9 cellular contexts compared by ENCODE assay signal in the genomic region with DNA sequence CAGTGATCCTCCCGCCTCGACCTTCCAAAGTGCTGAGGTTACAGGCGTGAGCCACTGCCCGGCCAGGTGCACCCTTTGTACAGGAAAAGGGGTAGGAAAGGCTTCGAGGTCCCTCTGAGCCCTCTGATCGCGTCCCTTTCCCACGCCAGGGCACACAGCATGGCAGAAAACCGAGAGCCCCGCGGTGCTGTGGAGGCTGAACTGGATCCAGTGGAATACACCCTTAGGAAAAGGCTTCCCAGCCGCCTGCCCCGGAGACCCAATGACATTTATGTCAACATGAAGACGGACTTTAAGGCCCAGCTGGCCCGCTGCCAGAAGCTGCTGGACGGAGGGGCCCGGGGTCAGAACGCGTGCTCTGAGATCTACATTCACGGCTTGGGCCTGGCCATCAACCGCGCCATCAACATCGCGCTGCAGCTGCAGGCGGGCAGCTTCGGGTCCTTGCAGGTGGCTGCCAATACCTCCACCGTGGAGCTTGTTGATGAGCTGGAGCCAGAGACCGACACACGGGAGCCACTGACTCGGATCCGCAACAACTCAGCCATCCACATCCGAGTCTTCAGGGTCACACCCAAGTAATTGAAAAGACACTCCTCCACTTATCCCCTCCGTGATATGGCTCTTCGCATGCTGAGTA. TPM values are rescaled to one million over a fixed set of nuclear protein-coding genes. Genes with fewer than 3 reads are reported as not detected.
DNase-seq lines count a peak whose midpoint lies in the region; ATAC-seq, FAIRE-seq and TF ChIP-seq lines count a peak whose summit lies in the region.
"Had no signal": no experiment of that assay in that cellular context is flagged by ENCODE, and none has a peak within 500 bp of the region (broad histone marks: within the 10 kb centered on the region; RNA-seq: fewer than 3 reads in every experiment).

No MANE protein-coding gene starts in this region.

- no peaks in the 10 kb centered on the region; the same call in 1 of the 2 replicates for H3K27me3 ChIP-seq in HAP-1 (ENCODE audit: low read depth)
- no peaks in the 10 kb centered on the region for H3K27me3 ChIP-seq in heart left ventricle
- peaks cover 5% of the 10 kb centered on the region for H3K27me3 ChIP-seq in skeletal muscle satellite cell (ENCODE audit: control insufficient read depth, insufficient read depth, low read length)

- H3K9ac ChIP-seq in skeletal muscle satellite cell (ENCODE audit: low read depth, low read length) = peak overlapping the region; percentile 92

- peak overlapping the region; percentile 99 for H3K4me3 ChIP-seq in HAP-1
- H3K4me3 ChIP-seq in heart left ventricle = peak overlapping the region; percentile 53 to 88 (median 77)
- peak overlapping the region; percentile 97 for H3K4me3 ChIP-seq in skeletal muscle satellite cell (ENCODE audit: low read length)

- H3K27ac ChIP-seq in VCaP (peak overlapping the region; percentile 92), heart left ventricle (peak overlapping the region in 10 of 12 donors; percentile 77 to 99 (median 94))

- TF ChIP-seq POLR2A in heart left ventricle (IDR thresholded peaks at IDR 0.05) (no peak), GM18505 (IDR thresholded peaks at IDR 0.05; ENCODE audit: borderline replicate concordance, extremely low read depth, insufficient read depth, insufficient read length) (no peak), GM12891 (IDR thresholded peaks at IDR 0.05; ENCODE audit: low read depth, low read length) (no peak)

- intact Hi-C loops in heart left ventricle (cut with DNase I) = loop anchor here in 9 of 10 donors (1.0 to 10.0 kb wide), 6 partner anchors 14 to 348 kb away; a partner anchor contains a TSS

- FAIRE-seq in GM12891 (lab: Jason Lieb, UNC) = no peak

- ATAC-seq in heart left ventricle = no peak
- ATAC-seq in GM18505 (IDR thresholded peaks at IDR 0.05; ENCODE audit: unreplicated experiment) = no peak

- H3K4me1 ChIP-seq in HAP-1 (peaks cover 10% of the 10 kb centered on the region), heart left ventricle (peaks cover 0 to 28% (median 18%) of the 10 kb centered on the region in 12 donors), skeletal muscle satellite cell (ENCODE audit: control insufficient read depth, insufficient read depth, low read length) (peaks cover 12% of the 10 kb centered on the region)

- no peak for TF ChIP-seq CTCF in VCaP (conservative IDR thresholded peaks at IDR 0.05)
- no peak for TF ChIP-seq CTCF in heart left ventricle (IDR thresholded peaks at IDR 0.05)

- H3K4me2 ChIP-seq in skeletal muscle satellite cell (ENCODE audit: low read length) = peak overlapping the region; percentile 93

- 24 to 33% (median 25%) methylated on average over 18 to 34 of the region's 34 CpGs for WGBS in heart left ventricle, 4 donors

- peak; percentile 9 to 52 for DNase-seq in HAP-1 (ENCODE audit: low spot score in 2 of 2)
- DNase-seq in heart left ventricle = peak in 1 of 5 donors; percentile 72
- no peak for DNase-seq in T1000 (lab: John Stamatoyannopoulos, UW)
- no peak for DNase-seq in SKM-1 treated with dmso at 0.1 percent for 144 hours (lab: John Stamatoyannopoulos, UW; ENCODE audit: unreplicated experiment)
- DNase-seq in GM12891 (ENCODE audit: insufficient read length, low spot score) = no peak
- DNase-seq: NCI-H510A had no signal

- no peaks in the 10 kb centered on the region for H3K9me3 ChIP-seq in HAP-1
- H3K9me3 ChIP-seq in heart left ventricle = no peaks in the 10 kb centered on the region
- no peaks in the 10 kb centered on the region for H3K9me3 ChIP-seq in skeletal muscle satellite cell (replicated peaks; ENCODE audit: low read length)

- in situ Hi-C loops in HAP-1 (cut with MboI; ENCODE audit: low sequenced_read_pairs) = loop anchor here (5.0 kb wide), 1 partner anchor 146 kb away; a partner anchor contains a TSS

- H3K36me3 ChIP-seq in HAP-1 (replicated peaks) (peaks cover 22% of the 10 kb centered on the region), heart left ventricle (peaks cover 0 to 16% (median 7%) of the 10 kb centered on the region in 9 donors), skeletal muscle satellite cell (ENCODE audit: insufficient read depth, low read length) (peaks cover 6% of the 10 kb centered on the region)

TF ChIP-seq in GM12891, 5 proteins besides CTCF, POLR2A, EP300 and RAD21:
- no peak for TF ChIP-seq POU2F2 (IDR thresholded peaks at IDR 0.05; ENCODE audit: low read depth, low read length)
- TF ChIP-seq SPI1 (IDR thresholded peaks at IDR 0.05; ENCODE audit: low read depth, low read length) = no peak
- TF ChIP-seq TAF1 (IDR thresholded peaks at IDR 0.05; ENCODE audit: low read depth, low read length) = no peak
- no peak for TF ChIP-seq PAX5 (IDR thresholded peaks at IDR 0.05; ENCODE audit: insufficient read depth, low read length, severe bottlenecking)
- TF ChIP-seq POLR2AphosphoS5 (IDR thresholded peaks at IDR 0.05; ENCODE audit: low read depth, low read length) = no peak
TF ChIP-seq in GM12891: peak in this region for 0.

RNA-seq across cellular contexts. Expression of a gene that starts 0.9 kb away (rescaled TPM):
- total RNA-seq in heart left ventricle = 10 to 100 TPM; 24.1 to 41.3 (median 28.9) TPM
- polyA plus RNA-seq in heart left ventricle = 10 to 100 TPM; 42.1 to 62.4 TPM
- total RNA-seq in skeletal muscle satellite cell (2012; rRNA removed) = 47.4 and 57.7 TPM in 2 replicates
- polyA plus RNA-seq in GM12891 (2012; ENCODE audit: low read depth, missing spikeins) = 54.4 TPM

RNA-seq across cellular contexts. Expression of a gene that starts 12.7 kb away (rescaled TPM):
- total RNA-seq in heart left ventricle = 10 to 100 TPM; 14.1 to 31.7 (median 23.2) TPM
- 10 to 100 TPM; 12.9 to 23.8 TPM for polyA plus RNA-seq in heart left ventricle
- 14.6 and 15.5 TPM in 2 replicates for total RNA-seq in skeletal muscle satellite cell (2012; rRNA removed)
- 19.0 TPM for polyA plus RNA-seq in GM12891 (2012; ENCODE audit: low read depth, missing spikeins)

RNA-seq across cellular contexts. Expression of a gene that starts 13.5 kb away (rescaled TPM):
- not detected for total RNA-seq in heart left ventricle
- polyA plus RNA-seq in heart left ventricle = not detected
- not detected in 2 replicates for total RNA-seq in skeletal muscle satellite cell (2012; rRNA removed)
- not detected for polyA plus RNA-seq in GM12891 (2012; ENCODE audit: low read depth, missing spikeins)

RNA-seq across cellular contexts. Expression of a gene that starts 26.6 kb away (rescaled TPM):
- not detected for total RNA-seq in heart left ventricle
- polyA plus RNA-seq in heart left ventricle = not detected
- total RNA-seq in skeletal muscle satellite cell (2012; rRNA removed) = not detected in 2 replicates
- polyA plus RNA-seq in GM12891 (2012; ENCODE audit: low read depth, missing spikeins) = not detected

RNA-seq across cellular contexts. Expression of a gene that starts 33.3 kb away (rescaled TPM):
- 100 to 1,000 TPM in 7 of 9 donors, 10 to 100 TPM in 2; 94.8 to 188 (median 122) TPM for total RNA-seq in heart left ventricle
- 100 to 1,000 TPM in 1 of 2 donors, 10 to 100 TPM in 1; 48.0 to 199 TPM for polyA plus RNA-seq in heart left ventricle
- total RNA-seq in skeletal muscle satellite cell (2012; rRNA removed) = 92.8 and 107 TPM in 2 replicates
- polyA plus RNA-seq in GM12891 (2012; ENCODE audit: low read depth, missing spikeins) = 97.5 TPM

Comparison
In these comparisons a context has a peak if more than half of its experiments do, and no peak if none do; other contexts are left out.
1. DNase-seq: peak in HAP-1 (2 of 2); none in T1000 (single experiment), SKM-1 treated with dmso at 0.1 percent for 144 hours (single experiment) and GM12891 (single experiment).
2. Peak in every context shown above with its lines, with median percentiles within 50 percentile points of each other: H3K4me3 ChIP-seq.